In the genomic region with DNA sequence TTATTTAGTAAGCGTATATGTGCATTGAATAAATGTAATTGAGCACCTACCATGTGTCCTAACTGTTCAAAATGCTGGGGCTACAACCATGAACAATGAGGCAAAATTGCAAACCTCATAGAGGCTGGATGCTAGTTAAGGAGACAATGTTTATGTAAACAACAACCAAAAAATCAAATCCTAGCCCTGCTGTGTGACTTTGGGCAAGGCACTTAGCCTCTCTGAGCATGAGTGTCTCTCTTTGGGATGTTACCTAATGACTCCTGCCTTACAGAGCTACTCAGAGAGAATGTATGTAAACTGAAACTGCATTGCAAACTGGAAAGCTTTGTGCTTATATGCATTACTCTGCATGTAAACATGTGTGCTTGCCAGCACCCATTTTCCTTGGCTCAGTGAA, we compare ENCODE assay signal across 27 cellular contexts.
"Had no signal": no experiment of that assay in that cellular context is flagged by ENCODE, and none has a peak within 500 bp of the region (broad histone marks: within the 10 kb centered on the region; RNA-seq: fewer than 3 reads in every experiment).

No MANE protein-coding gene starts in this region.

- H3K4me3 Mint-ChIP-seq: activated CD4-positive, alpha-beta memory T cell treated with anti-CD3 and anti-CD28 coated beads, Interleukin-2, amount 10 ng/mL, durations not matched to agents 7 days and 5 days; activated CD4-positive, alpha-beta T cell treated with anti-CD3 and anti-CD28 coated beads, Interleukin-2, amount 10 ng/mL, durations not matched to agents 7 days and 5 days; activated naive CD8-positive, alpha-beta T cell; activated T-cell treated with anti-CD3 and anti-CD28 coated beads, Interleukin-2, amount 50 U/mL, for 4 hours; activated T-helper 17 cell treated with anti-CD3 and anti-CD28 coated beads, Interleukin-2, amount 50 U/mL, for 72 hours had no signal

- H3K9me3 Mint-ChIP-seq: activated CD4-positive, alpha-beta memory T cell treated with anti-CD3 and anti-CD28 coated beads, Interleukin-2, amount 10 ng/mL, durations not matched to agents 7 days and 5 days; activated CD4-positive, alpha-beta T cell treated with anti-CD3 and anti-CD28 coated beads, Interleukin-2, amount 10 ng/mL, durations not matched to agents 7 days and 5 days; activated T-cell treated with anti-CD3 and anti-CD28 coated beads, Interleukin-2, amount 50 U/mL, for 4 hours; activated T-helper 17 cell treated with anti-CD3 and anti-CD28 coated beads, Interleukin-2, amount 50 U/mL, for 72 hours had no signal

- H3K4me3 ChIP-seq: colonic mucosa had no signal

- H3K9me3 ChIP-seq: colonic mucosa had no signal

- DNase-seq: activated CD4-positive, alpha-beta memory T cell treated with anti-CD3 and anti-CD28 coated beads, Interleukin-2, amount 10 ng/mL, durations not matched to agents 7 days and 5 days; activated CD4-positive, alpha-beta T cell treated with anti-CD3 and anti-CD28 coated beads for 1 hour; activated CD4-positive, alpha-beta T cell treated with anti-CD3 and anti-CD28 coated beads for 4 hours; activated CD4-positive, alpha-beta T cell treated with anti-CD3 and anti-CD28 coated beads, Interleukin-2, amount 10 ng/mL, durations not matched to agents 7 days and 5 days; activated CD4-positive, alpha-beta T cell treated with anti-CD3 and anti-CD28 coated beads, Interleukin-2, amount 50 U/mL, for 4 hours; activated effector memory CD4-positive, alpha-beta T cell treated with Interleukin-2 at 50 U/mL for 16 hours; activated gamma-delta T cell treated with Interleukin-2 at 50 U/mL for 16 hours; activated naive CD4-positive, alpha-beta T cell treated with anti-CD3 and anti-CD28 coated beads, Interleukin-2, amount 50 U/mL, for 16 hours; activated naive CD4-positive, alpha-beta T cell treated with Interleukin-2 at 50 U/mL for 16 hours; activated T-cell treated with anti-CD3 and anti-CD28 coated beads, Interleukin-2, amount 50 U/mL, for 4 hours; amniotic stem cell; anterior cingulate cortex; brain microvascular endothelial cell; caudate nucleus; colonic mucosa; effector CD8-positive, alpha-beta T cell; foreskin fibroblast; head of caudate nucleus; hippocampal formation; T-helper 2 cell had no signal

- H3K27ac Mint-ChIP-seq: activated CD4-positive, alpha-beta memory T cell treated with anti-CD3 and anti-CD28 coated beads, Interleukin-2, amount 10 ng/mL, durations not matched to agents 7 days and 5 days; activated CD4-positive, alpha-beta T cell treated with anti-CD3 and anti-CD28 coated beads, Interleukin-2, amount 10 ng/mL, durations not matched to agents 7 days and 5 days; activated naive CD8-positive, alpha-beta T cell; activated T-helper 17 cell treated with anti-CD3 and anti-CD28 coated beads, Interleukin-2, amount 50 U/mL, for 72 hours had no signal

- H3K36me3 Mint-ChIP-seq: activated naive CD8-positive, alpha-beta T cell had no signal

- H3K36me3 ChIP-seq: brain microvascular endothelial cell, colonic mucosa had no signal

- ATAC-seq: activated T-cell treated with anti-CD3 and anti-CD28 coated beads, Interleukin-2, amount 50 U/mL, for 4 hours; activated T-helper 17 cell treated with anti-CD3 and anti-CD28 coated beads, Interleukin-2, amount 50 U/mL, for 72 hours had no signal

- H3K4me1 ChIP-seq: colonic mucosa had no signal

- FAIRE-seq: astrocyte, endometrium, endothelial cell of umbilical vein, frontal cortex had no signal

- H3K4me1 Mint-ChIP-seq: activated T-helper 17 cell treated with anti-CD3 and anti-CD28 coated beads, Interleukin-2, amount 50 U/mL, for 72 hours had no signal

- H3K27ac ChIP-seq: brain microvascular endothelial cell, colonic mucosa, epithelial cell of prostate had no signal
